ENCODE assay signal across 8 cellular contexts in the genomic region with DNA sequence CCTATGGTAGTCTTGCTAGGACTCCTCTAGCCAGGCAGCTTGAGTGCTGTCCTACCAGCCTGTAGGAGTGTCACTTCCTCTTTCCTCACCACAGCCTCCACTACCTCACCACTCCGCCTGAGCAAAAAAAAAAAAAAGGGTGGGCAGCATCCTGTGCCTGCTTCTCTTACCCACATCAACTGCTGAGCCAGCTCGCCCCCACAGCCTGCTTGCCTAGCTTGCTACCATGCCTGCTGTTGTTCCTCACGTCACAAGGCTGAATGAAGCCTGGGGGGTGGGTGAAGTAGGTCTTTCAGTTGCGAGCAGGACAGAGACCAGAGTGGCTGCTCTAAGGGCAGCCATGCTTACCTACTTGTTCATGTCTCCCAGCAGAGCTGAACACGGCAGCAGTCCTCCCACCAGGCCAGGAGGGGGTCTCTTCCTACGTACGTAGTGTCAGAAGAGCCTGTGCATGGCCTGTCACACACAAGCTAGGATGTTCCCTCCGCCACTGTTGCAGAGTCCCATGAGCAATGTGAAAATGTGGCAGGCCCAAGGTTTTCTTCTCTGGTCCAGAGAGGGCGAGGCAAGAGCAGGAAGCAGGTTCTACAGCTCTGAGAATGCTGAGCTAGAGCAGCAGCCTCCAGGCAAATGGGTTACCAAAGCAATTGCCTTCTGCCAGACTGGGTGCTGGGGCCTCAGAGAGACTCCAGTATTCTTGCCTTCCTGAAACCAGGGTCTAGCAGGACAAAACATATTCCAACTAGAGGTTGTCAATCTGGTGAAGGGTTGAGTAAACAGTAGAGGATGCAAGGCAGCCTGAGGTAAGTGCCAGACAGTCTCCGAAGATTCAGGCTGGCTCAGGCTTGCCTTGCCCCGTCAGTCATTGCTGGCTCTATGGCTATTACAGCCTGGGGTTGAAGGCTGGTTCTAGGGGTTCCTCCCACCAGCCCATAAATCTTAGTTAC. TPM values are rescaled to one million over a fixed set of nuclear protein-coding genes. Genes with fewer than 3 reads are reported as not detected.
DNase-seq lines count a peak whose midpoint lies in the region; ATAC-seq, FAIRE-seq and TF ChIP-seq lines count a peak whose summit lies in the region.

No MANE protein-coding gene starts in this region.

- H3K79me2 ChIP-seq in GM12878 (ENCODE audit: control insufficient read depth, insufficient read depth, low read length) = peaks cover 4% of the 10 kb centered on the region

- POLR2A ChIA-PET in GM12878 (lab: Charles Lee) = interaction anchor here (0.6 to 7.8 kb wide), 14 partner anchors 9 to 696 kb away, joined by 3 to 60 read pairs (median 4); partner anchors contain the start of genes TLR9, TWF2 and WDR82

- in situ Hi-C loops in GM12878 (cut with MboI) = no loop called here

- peaks cover 40 to 48% of the 10 kb centered on the region in 2 experiments for H3K36me3 ChIP-seq in GM12878 (ENCODE audit: control insufficient read depth in 2 of 2, insufficient read depth in 2 of 2, low read length in 1 of 2)
- H3K36me3 ChIP-seq in mucosa of rectum (ENCODE audit: control insufficient read depth in 2 of 2, insufficient read depth in 2 of 2, low read length in 2 of 2) = peaks cover 56 to 60% of the 10 kb centered on the region in 2 donors

- no peaks in the 10 kb centered on the region for H3K9me3 ChIP-seq in GM12878 (replicated peaks; ENCODE audit: control insufficient read depth, insufficient read depth, low read length)
- no peaks in the 10 kb centered on the region for H3K9me3 ChIP-seq in mucosa of rectum (ENCODE audit: control insufficient read depth in 2 of 2, low read length in 2 of 2)

- H3K4me3 ChIP-seq in GM12878 (no peak overlapping the region), mucosa of rectum (ENCODE audit: low read length in 2 of 2) (no peak overlapping the region)

- CTCF ChIA-PET in GM12878 (lab: Yijun Ruan, JAX) = interaction anchor here (0.7 to 3.7 kb wide), 17 partner anchors 9 to 639 kb away, joined by 3 to 20 read pairs (median 5); partner anchors contain the start of genes PPM1M, TLR9 and WDR82

- H3K27ac ChIP-seq in GM12878 (ENCODE audit: control insufficient read depth, insufficient read depth) (peak overlapping the region; percentile 88), mucosa of rectum (ENCODE audit: low read depth in 2 of 2, low read length in 2 of 2) (peak overlapping the region; percentile 25 to 79), substantia nigra (ENCODE audit: low read depth, low read length, poor library complexity, severe bottlenecking) (peak overlapping the region; percentile 42)

- peak; percentile 97 for FAIRE-seq in GM12878 (lab: Jason Lieb, UNC)

- TF ChIP-seq POLR2A in GM12878 (IDR thresholded peaks at IDR 0.05; ENCODE audit: low read depth, low read length) = peak; percentile 75

- TF ChIP-seq CTCF in GM12878 (IDR thresholded peaks at IDR 0.05 in 2 of 3, conservative IDR thresholded peaks at IDR 0.05 in 1 of 3; ENCODE audit: control insufficient read depth in 2 of 3, extremely low read depth in 1 of 3, insufficient read depth in 1 of 3, low read depth in 3 of 3, low read length in 3 of 3) = no peak

- RAD21 ChIA-PET in GM12878 (lab: Charles Lee; ENCODE audit: unreplicated experiment) = interaction anchor here (0.7 to 2.2 kb wide), 13 partner anchors 10 to 271 kb away, joined by 3 to 20 read pairs (median 7); partner anchors contain the start of genes GLYCTK, TLR9, TWF2 and WDR82

- intact Hi-C loops in GM12878 (cut with micrococcal nuclease; ENCODE audit: unreplicated experiment) = no loop called here

- H3K4me1 ChIP-seq in GM12878 (ENCODE audit: control insufficient read depth, insufficient read depth, low read length) = peaks cover 18% of the 10 kb centered on the region
- H3K4me1 ChIP-seq in mucosa of rectum (ENCODE audit: control insufficient read depth in 2 of 2, insufficient read depth in 2 of 2, low read length in 2 of 2) = peaks cover 3 to 7% of the 10 kb centered on the region in 2 donors

- H3K4me2 ChIP-seq in GM12878 (ENCODE audit: control insufficient read depth, insufficient read depth) = peak overlapping the region; percentile 79

- 15% methylated on average over 11 of the region's 11 CpGs for WGBS in GM12878 (ENCODE audit: insufficient coverage, insufficient replicate concordance, low lambda C conversion rate, missing lambda C conversion rate)

- SMC1A ChIA-PET in GM12878 (lab: Charles Lee; ENCODE audit: uncharacterized antibody, unreplicated experiment) = interaction anchor here (0.6 to 3.5 kb wide), 16 partner anchors 10 to 99 kb away, joined by 3 to 30 read pairs (median 6); partner anchors contain the start of genes POC1A, TLR9, TWF2 and WDR82

- no peak overlapping the region; the same call in 1 of the 2 replicates for H2AFZ ChIP-seq in GM12878 (ENCODE audit: control insufficient read depth, low read depth, low read length)

- BruUV-seq in GM12878 (replicated peaks; lab: Mats Ljungman, UMichigan) = no TSS peak

- TF ChIP-seq EP300 in GM12878 (IDR thresholded peaks at IDR 0.05; ENCODE audit: borderline replicate concordance in 1 of 2, control insufficient read depth in 1 of 2, low read depth in 2 of 2, low read length in 2 of 2) = peak; percentile 66 to 86; a peak in 3 of 4 replicates

- ATAC-seq in GM19324 (IDR thresholded peaks at IDR 0.05; ENCODE audit: low FRiP score, unreplicated experiment) = peak; percentile 76
- peak; percentile 85 for ATAC-seq in HG03196 (IDR thresholded peaks at IDR 0.05; ENCODE audit: unreplicated experiment)
- ATAC-seq in GM12878 = peak; percentile 98

- no peaks in the 10 kb centered on the region for H4K20me1 ChIP-seq in GM12878 (ENCODE audit: control insufficient read depth, insufficient read depth)

- H3K9ac ChIP-seq in GM12878 (ENCODE audit: control insufficient read depth, insufficient read depth, low read length) (peak overlapping the region; percentile 22), mucosa of rectum (ENCODE audit: low read depth in 1 of 2, low read length in 2 of 2) (peak overlapping the region in 1 of 2 donors; percentile 42)

- H3K27me3 ChIP-seq in GM12878 (replicated peaks in 1 of 2; ENCODE audit: control insufficient read depth in 2 of 2, insufficient read depth in 2 of 2, low read length in 1 of 2) (no peaks in the 10 kb centered on the region), mucosa of rectum (ENCODE audit: control insufficient read depth in 2 of 2, insufficient read depth in 2 of 2, low read length in 2 of 2) (no peaks in the 10 kb centered on the region)

- DNase-seq in T-helper 22 cell (ENCODE audit: low read depth) (peak; percentile 89), GM12878 (ENCODE audit: low read depth, low spot score) (peak; percentile 85), substantia nigra (lab: John Stamatoyannopoulos, UW) (peak in 16 of 49 donors; percentile 16 to 71 (median 34)), cerebellum (ENCODE audit: low spot score) (no peak), NCI-H510A (lab: John Stamatoyannopoulos, UW) (no peak)

- TF ChIP-seq RAD21 in GM12878 (IDR thresholded peaks at IDR 0.05; ENCODE audit: insufficient read depth, low read depth, low read length) = 0 out of 2 replicates have a peak, but pooled peaks have one; percentile 2

RNA-seq across cellular contexts. Expression of gene PPM1M, which starts 8.0 kb away (rescaled TPM):
- 10.4 and 10.8 TPM in 2 replicates for total RNA-seq in GM12878 (2013; cell fraction: nucleolus; rRNA removed)
- total RNA-seq in GM12878 (2014; rRNA removed) (15.7 and 16.3 TPM in 2 replicates), GM12878 (2014; rRNA removed; fragmentation: Illumina TruSeq; extraction: Trizol) (14.1 TPM in 2 replicates), GM12878 (2021) (24.8 and 25.9 TPM in 2 replicates), cerebellum (3.1 TPM)
- 11.0 TPM for polyA plus RNA-seq in GM12878 (2011; ENCODE audit: low read depth)
- polyA plus RNA-seq in GM12878 (2011; rRNA removed) (19.2 and 21.1 TPM in 2 replicates), GM12878 (2014; fragmentation: Illumina TruSeq; extraction: Trizol) (19.8 and 24.3 TPM in 2 replicates), GM12878 (2014; fragmentation: Nextera tagmentation; extraction: Ambion mirVana) (10 to 100 TPM in 1 of 2 experiments, 1 to 10 TPM in 1; 7.5 to 15.3 TPM), GM12878 (2014; rRNA removed) (23.1 and 24.3 TPM in 2 replicates), GM12878 (2016; fragmentation: Nextera tagmentation; extraction: Ambion mirVana) (1 to 10 TPM; 7.3 to 9.5 TPM)
- polyA plus RNA-seq in GM12878 (2011; cell fraction: cytosol; rRNA removed) = 26.1 and 26.4 TPM in 2 replicates
- 55.4 and 72.9 TPM in 2 replicates for polyA plus RNA-seq in GM12878 (2011; cell fraction: nucleus; rRNA removed)
- polyA plus RNA-seq in GM12878 (2012) = 16.3 and 19.2 TPM in 2 replicates
- 28.2 and 35.1 TPM in 2 replicates for polyA minus RNA-seq in GM12878 (2011; rRNA and poly(A)+ RNA removed)
- 3.9 and 5.3 TPM in 2 replicates for polyA minus RNA-seq in GM12878 (2011; cell fraction: cytosol; rRNA and poly(A)+ RNA removed)
- 11.4 and 12.5 TPM in 2 replicates for polyA minus RNA-seq in GM12878 (2011; cell fraction: nucleus; rRNA and poly(A)+ RNA removed)

RNA-seq across cellular contexts. Expression of gene TWF2, which starts 14.6 kb away (rescaled TPM):
- total RNA-seq in GM12878 (2013; cell fraction: nucleolus; rRNA removed) = 11.4 and 12.4 TPM in 2 replicates
- total RNA-seq in GM12878 (2014; rRNA removed) = 67.7 and 81.3 TPM in 2 replicates
- total RNA-seq in GM12878 (2014; rRNA removed; fragmentation: Illumina TruSeq; extraction: Trizol) = 34.7 and 37.5 TPM in 2 replicates
- total RNA-seq in GM12878 (2021) = 88.1 and 88.2 TPM in 2 replicates
- polyA plus RNA-seq in GM12878 (2011; ENCODE audit: low read depth) = 26.2 TPM
- polyA plus RNA-seq in GM12878 (2011; rRNA removed) = 30.3 and 56.6 TPM in 2 replicates
- polyA plus RNA-seq in GM12878 (2011; cell fraction: cytosol; rRNA removed) = 115 and 164 TPM in 2 replicates
- polyA plus RNA-seq in GM12878 (2011; cell fraction: nucleus; rRNA removed) = 78.7 and 103 TPM in 2 replicates
- 46.6 and 50.7 TPM in 2 replicates for polyA plus RNA-seq in GM12878 (2012)
- polyA plus RNA-seq in GM12878 (2014; fragmentation: Illumina TruSeq; extraction: Trizol) = 9.8 and 38.5 TPM in 2 replicates
- polyA plus RNA-seq in GM12878 (2014; fragmentation: Nextera tagmentation; extraction: Ambion mirVana) = 1 to 10 TPM in 1 of 2 experiments, under 1 TPM in 1; 0.16 to 3.4 TPM
- polyA plus RNA-seq in GM12878 (2014; rRNA removed) = 106 and 113 TPM in 2 replicates
- polyA plus RNA-seq in GM12878 (2016; fragmentation: Nextera tagmentation; extraction: Ambion mirVana) = 10 to 100 TPM; 80.4 to 90.5 TPM
- 40.5 and 76.6 TPM in 2 replicates for polyA minus RNA-seq in GM12878 (2011; rRNA and poly(A)+ RNA removed)
- polyA minus RNA-seq in GM12878 (2011; cell fraction: cytosol; rRNA and poly(A)+ RNA removed) = 25.4 and 34.2 TPM in 2 replicates
- 11.8 and 16.6 TPM in 2 replicates for polyA minus RNA-seq in GM12878 (2011; cell fraction: nucleus; rRNA and poly(A)+ RNA removed)
- total RNA-seq in cerebellum = 15.1 TPM

RNA-seq across cellular contexts. Expression of gene WDR82, which starts 24.9 kb away (rescaled TPM):
- total RNA-seq in GM12878 (2013; cell fraction: nucleolus; rRNA removed) = 29.7 and 32.2 TPM in 2 replicates
- total RNA-seq in GM12878 (2014; rRNA removed) (50.0 and 51.1 TPM in 2 replicates), GM12878 (2014; rRNA removed; fragmentation: Illumina TruSeq; extraction: Trizol) (45.1 and 46.4 TPM in 2 replicates), GM12878 (2021) (61.0 and 64.8 TPM in 2 replicates), cerebellum (117 TPM)
- 33.3 TPM for polyA plus RNA-seq in GM12878 (2011; ENCODE audit: low read depth)
- polyA plus RNA-seq in GM12878 (2011; rRNA removed) (81.8 and 82.4 TPM in 2 replicates), GM12878 (2014; fragmentation: Illumina TruSeq; extraction: Trizol) (65.8 and 67.0 TPM in 2 replicates), GM12878 (2014; fragmentation: Nextera tagmentation; extraction: Ambion mirVana) (10 to 100 TPM; 10.4 to 12.5 TPM), GM12878 (2014; rRNA removed) (49.5 and 55.2 TPM in 2 replicates), GM12878 (2016; fragmentation: Nextera tagmentation; extraction: Ambion mirVana) (10 to 100 TPM; 10.1 to 15.8 TPM)
- polyA plus RNA-seq in GM12878 (2011; cell fraction: cytosol; rRNA removed) = 51.8 and 52.6 TPM in 2 replicates
- polyA plus RNA-seq in GM12878 (2011; cell fraction: nucleus; rRNA removed) = 14.2 and 20.5 TPM in 2 replicates
- 35.7 and 40.2 TPM in 2 replicates for polyA plus RNA-seq in GM12878 (2012)
- 86.3 and 110 TPM in 2 replicates for polyA minus RNA-seq in GM12878 (2011; rRNA and poly(A)+ RNA removed)
- polyA minus RNA-seq in GM12878 (2011; cell fraction: cytosol; rRNA and poly(A)+ RNA removed) = 27.0 and 31.9 TPM in 2 replicates
- 12.8 and 23.2 TPM in 2 replicates for polyA minus RNA-seq in GM12878 (2011; cell fraction: nucleus; rRNA and poly(A)+ RNA removed)

RNA-seq across cellular contexts. Expression of gene TLR9, which starts 28.1 kb away (rescaled TPM):
- 0.51 and 1.6 TPM in 2 replicates for total RNA-seq in GM12878 (2013; cell fraction: nucleolus; rRNA removed)
- total RNA-seq in GM12878 (2014; rRNA removed) (0.22 and 0.51 TPM in 2 replicates), GM12878 (2014; rRNA removed; fragmentation: Illumina TruSeq; extraction: Trizol) (0.14 and 0.22 TPM in 2 replicates), GM12878 (2021) (4.8 and 6.9 TPM in 2 replicates), cerebellum (0.09 TPM)
- 2.1 TPM for polyA plus RNA-seq in GM12878 (2011; ENCODE audit: low read depth)
- polyA plus RNA-seq in GM12878 (2011; rRNA removed) (0.03 and 0.11 TPM in 2 replicates), GM12878 (2014; fragmentation: Illumina TruSeq; extraction: Trizol) (0.53 TPM in 1 of 2 replicates, not detected in the other), GM12878 (2014; fragmentation: Nextera tagmentation; extraction: Ambion mirVana) (under 1 TPM in 1 of 2 experiments, not detected in 1; 0.10 TPM), GM12878 (2014; rRNA removed) (1.1 and 1.5 TPM in 2 replicates), GM12878 (2016; fragmentation: Nextera tagmentation; extraction: Ambion mirVana) (1 to 10 TPM in 1 of 2 experiments, under 1 TPM in 1; 0.82 to 1.2 TPM)
- polyA plus RNA-seq in GM12878 (2011; cell fraction: cytosol; rRNA removed) = 0.15 and 0.24 TPM in 2 replicates
- 0.64 and 1.0 TPM in 2 replicates for polyA plus RNA-seq in GM12878 (2011; cell fraction: nucleus; rRNA removed)
- polyA plus RNA-seq in GM12878 (2012) = 4.5 TPM in 2 replicates
- 0.15 TPM in 1 of 2 replicates, not detected in the other for polyA minus RNA-seq in GM12878 (2011; rRNA and poly(A)+ RNA removed)
- polyA minus RNA-seq in GM12878 (2011; cell fraction: cytosol; rRNA and poly(A)+ RNA removed) = 0.42 TPM in 1 of 2 replicates, not detected in the other
- polyA minus RNA-seq in GM12878 (2011; cell fraction: nucleus; rRNA and poly(A)+ RNA removed) = 0.10 TPM in 1 of 2 replicates, not detected in the other

RNA-seq across cellular contexts. Expression of gene GLYCTK, which starts 34.0 kb away (rescaled TPM):
- 49.8 and 58.7 TPM in 2 replicates for total RNA-seq in GM12878 (2013; cell fraction: nucleolus; rRNA removed)
- 13.7 and 14.9 TPM in 2 replicates for total RNA-seq in GM12878 (2014; rRNA removed)
- total RNA-seq in GM12878 (2014; rRNA removed; fragmentation: Illumina TruSeq; extraction: Trizol) = 8.5 and 8.8 TPM in 2 replicates
- total RNA-seq in GM12878 (2021) = 19.0 and 19.9 TPM in 2 replicates
- polyA plus RNA-seq in GM12878 (2011; ENCODE audit: low read depth) = 7.2 TPM
- 6.5 and 13.5 TPM in 2 replicates for polyA plus RNA-seq in GM12878 (2011; rRNA removed)
- 21.6 and 36.9 TPM in 2 replicates for polyA plus RNA-seq in GM12878 (2011; cell fraction: cytosol; rRNA removed)
- 76.2 and 80.1 TPM in 2 replicates for polyA plus RNA-seq in GM12878 (2011; cell fraction: nucleus; rRNA removed)
- 10.3 and 13.3 TPM in 2 replicates for polyA plus RNA-seq in GM12878 (2012)
- 2.3 and 7.4 TPM in 2 replicates for polyA plus RNA-seq in GM12878 (2014; fragmentation: Illumina TruSeq; extraction: Trizol)
- polyA plus RNA-seq in GM12878 (2014; fragmentation: Nextera tagmentation; extraction: Ambion mirVana) = 1 to 10 TPM in 1 of 2 experiments, under 1 TPM in 1; 0.66 to 2.7 TPM
- polyA plus RNA-seq in GM12878 (2014; rRNA removed) = 22.6 and 26.5 TPM in 2 replicates
- 10 to 100 TPM; 10.6 to 15.7 TPM for polyA plus RNA-seq in GM12878 (2016; fragmentation: Nextera tagmentation; extraction: Ambion mirVana)
- 11.3 and 23.6 TPM in 2 replicates for polyA minus RNA-seq in GM12878 (2011; rRNA and poly(A)+ RNA removed)
- 5.3 and 7.6 TPM in 2 replicates for polyA minus RNA-seq in GM12878 (2011; cell fraction: cytosol; rRNA and poly(A)+ RNA removed)
- polyA minus RNA-seq in GM12878 (2011; cell fraction: nucleus; rRNA and poly(A)+ RNA removed) = 19.2 and 41.1 TPM in 2 replicates
- 4.0 TPM for total RNA-seq in cerebellum

Comparison
In these comparisons a context has a peak if more than half of its experiments do, and no peak if none do; other contexts are left out.
1. DNase-seq: peak in T-helper 22 cell (single experiment) and GM12878 (single experiment); none in cerebellum (single experiment) and NCI-H510A (single experiment).
2. Peak in every context shown above with its lines, with median percentiles within 50 percentile points of each other: ATAC-seq and H3K27ac ChIP-seq.